In the genomic region with DNA sequence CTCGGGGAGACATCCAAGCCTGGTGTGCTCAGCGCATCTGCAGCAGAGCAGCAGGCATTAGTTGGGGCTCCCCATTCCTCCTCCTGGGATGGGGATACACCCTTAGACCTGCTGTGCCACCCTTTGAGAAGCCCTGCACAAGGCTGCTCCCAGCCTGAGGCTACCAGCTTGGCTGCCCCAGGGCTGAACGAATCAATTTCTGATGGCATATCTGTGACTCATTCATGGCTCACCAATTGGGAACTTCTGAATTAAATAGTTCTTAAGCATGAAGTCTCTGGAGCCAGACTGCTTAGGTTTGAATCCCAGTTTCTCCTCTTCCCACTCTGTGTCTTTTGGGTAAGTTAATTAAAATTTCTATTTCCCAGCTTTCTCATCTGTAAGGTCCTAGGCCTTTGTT, we compare ENCODE assay signal across 20 cellular contexts.
"Had no signal": no experiment of that assay in that cellular context is flagged by ENCODE, and none has a peak within 500 bp of the region (broad histone marks: within the 10 kb centered on the region; RNA-seq: fewer than 3 reads in every experiment).

No MANE protein-coding gene starts in this region.

- H3K4me1 ChIP-seq: ascending aorta, left lung had no signal

- H3K79me2 ChIP-seq: hepatocyte had no signal

- H3K4me2 ChIP-seq: hepatocyte had no signal

- ATAC-seq: esophagus mucosa; left lung; stimulated activated naive B cell treated with anti-CD40 and anti-IgM and Interleukin-4, amounts not matched to agents 10 μg/mL and 1 μg/mL and 100 μg/mL, for 72 hours; T-helper 17 cell had no signal

- H3K4me3 ChIP-seq: ascending aorta, hepatocyte, left lung, thoracic aorta had no signal

- H3K36me3 ChIP-seq: ascending aorta, left lung, thoracic aorta, WERI-Rb-1 had no signal

- H3K27me3 ChIP-seq: ascending aorta, hepatocyte, left lung had no signal

- H3K27ac ChIP-seq: ascending aorta, hepatocyte, left lung, thoracic aorta, WERI-Rb-1 had no signal

- H3K9me3 ChIP-seq: ascending aorta, left lung, thoracic aorta had no signal

- H2AFZ ChIP-seq: hepatocyte had no signal

- DNase-seq: activated CD4-positive, alpha-beta T cell treated with anti-CD3 and anti-CD28 coated beads for 1 hour; activated CD8-positive, alpha-beta memory T cell treated with anti-CD3 and anti-CD28 coated beads for 24 hours; activated gamma-delta T cell; cerebellar nuclear complex; effector CD4-positive, alpha-beta T cell; islet precursor cell; left lung; midbrain; nephron progenitor cell; occipital lobe; posterior cingulate gyrus; retina; stimulated activated naive B cell treated with anti-CD40 and anti-IgM and Interleukin-4, amounts not matched to agents 10 μg/mL and 1 μg/mL and 100 μg/mL, for 72 hours; T-helper 17 cell; WERI-Rb-1 had no signal

- FAIRE-seq: bronchial epithelial cell had no signal
